Comparison of ENCODE assay signal across 8 cellular contexts in the genomic region with DNA sequence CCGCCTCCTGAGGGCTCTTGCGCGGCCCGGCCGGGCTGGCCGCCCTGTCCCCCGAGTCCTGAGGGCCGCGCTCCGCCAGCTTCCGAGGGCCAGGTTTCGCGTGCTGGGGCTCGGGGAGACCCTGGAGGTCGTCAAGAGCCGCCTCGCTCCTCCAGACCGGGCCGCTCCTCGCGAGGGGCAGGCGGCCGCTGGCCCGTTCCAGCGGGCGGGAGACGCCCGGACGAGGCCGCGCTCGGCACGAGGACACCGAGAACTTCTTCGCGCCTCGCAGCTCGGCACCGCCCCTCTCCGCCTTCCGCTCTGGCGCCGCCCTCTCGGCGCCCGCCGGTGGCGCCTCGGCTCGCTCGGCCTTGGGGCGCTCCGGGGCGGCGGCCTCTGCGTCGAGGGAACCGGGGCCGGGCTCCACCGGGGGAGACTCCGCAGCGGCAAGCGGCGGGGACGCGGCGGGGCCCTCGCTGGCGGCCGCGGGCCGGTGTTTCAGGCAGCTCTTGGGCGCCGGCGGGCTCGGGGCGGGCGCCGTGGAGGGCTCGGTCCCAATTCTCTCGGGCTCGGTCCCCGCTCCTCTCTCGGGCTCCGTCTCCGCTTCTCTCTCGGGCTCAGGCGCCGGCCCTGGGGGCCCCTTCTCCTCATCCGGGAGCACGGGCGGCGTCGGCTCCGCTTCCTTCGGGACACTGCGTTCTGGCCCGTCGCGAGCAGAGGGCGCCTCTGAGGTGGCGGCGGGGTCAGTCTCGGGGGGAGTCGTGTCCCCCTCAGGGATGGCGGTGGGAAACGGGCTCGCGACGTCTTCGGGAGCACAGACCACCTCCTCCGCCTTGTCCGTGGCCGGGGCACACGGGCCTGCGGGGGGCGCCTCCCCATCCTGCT.
DNase-seq lines count a peak whose midpoint lies in the region; ATAC-seq and TF ChIP-seq lines count a peak whose summit lies in the region.

No MANE protein-coding gene starts in this region.

- H3K4ac ChIP-seq in trophoblast cell (ENCODE audit: low read depth, low read length) = no peak overlapping the region

- peaks cover 11% of the 10 kb centered on the region for H3K27me3 Mint-ChIP-seq in glutamatergic neuron (ENCODE audit: unreplicated experiment)

- H3K36me3 Mint-ChIP-seq in glutamatergic neuron (ENCODE audit: unreplicated experiment) = no peaks in the 10 kb centered on the region

- peaks cover 6% of the 10 kb centered on the region for H3K4me1 Mint-ChIP-seq in glutamatergic neuron (ENCODE audit: low read depth, unreplicated experiment)

- WGBS in trophoblast cell (ENCODE audit: extremely low coverage, insufficient coverage, insufficient read length) = no CpG with 5 or more reads among the region's 117 CpGs
- 4 to 6% methylated on average over 22 to 24 of the region's 117 CpGs for WGBS in tibial nerve, 2 donors

- H3K27me3 ChIP-seq in trophoblast cell (ENCODE audit: insufficient read depth, low read length) = peaks cover 22% of the 10 kb centered on the region
- H3K27me3 ChIP-seq in tibial nerve = peaks cover 0 to 27% of the 10 kb centered on the region in 2 donors

- no peak overlapping the region for H3K23ac ChIP-seq in trophoblast cell (ENCODE audit: low read length)

- no peak overlapping the region for H3K27ac ChIP-seq in trophoblast cell (ENCODE audit: low read depth, low read length)
- H3K27ac ChIP-seq in tibial nerve = peak overlapping the region in 3 of 4 donors; percentile 62 to 76 (median 75)

- no peak overlapping the region for H3K27ac Mint-ChIP-seq in glutamatergic neuron (ENCODE audit: unreplicated experiment)

- H3K9me3 ChIP-seq in trophoblast cell (ENCODE audit: insufficient read depth, low read depth, low read length) (peaks cover 10% of the 10 kb centered on the region), tibial nerve (peaks cover 0 to 3% (median 0%) of the 10 kb centered on the region in 4 donors)

- peaks cover 8% of the 10 kb centered on the region for H3K9me3 Mint-ChIP-seq in glutamatergic neuron (ENCODE audit: unreplicated experiment)

- H2AFZ ChIP-seq in trophoblast cell (ENCODE audit: insufficient read depth, low read length, poor library complexity) = peak overlapping the region; percentile 50

- peaks cover 5% of the 10 kb centered on the region for H3K79me1 ChIP-seq in trophoblast cell (ENCODE audit: low read length)

- H4K91ac ChIP-seq in trophoblast cell (ENCODE audit: low read depth, low read length) = no peak overlapping the region

- TF ChIP-seq POLR2A in tibial nerve (IDR thresholded peaks at IDR 0.05) = no peak

- peak overlapping the region; percentile 36 for H4K12ac ChIP-seq in trophoblast cell (ENCODE audit: low read depth, low read length)

- peak overlapping the region; percentile 20 for H2BK12ac ChIP-seq in trophoblast cell (ENCODE audit: low read length)

- no peaks in the 10 kb centered on the region for H3K36me3 ChIP-seq in trophoblast cell (ENCODE audit: control insufficient read depth in 1 of 2, insufficient read depth in 2 of 2, low read length in 2 of 2)
- no peaks in the 10 kb centered on the region for H3K36me3 ChIP-seq in tibial nerve

- no peak overlapping the region for H3K9ac ChIP-seq in trophoblast cell (ENCODE audit: low read length)

- TF ChIP-seq CTCF in glutamatergic neuron (IDR thresholded peaks at IDR 0.05; ENCODE audit: partially characterized antibody, unreplicated experiment) = peak; percentile 9
- peak in 4 of 5 experiments; percentile 3 to 33 (median 21) for TF ChIP-seq CTCF in tibial nerve (IDR thresholded peaks at IDR 0.05)

- H2BK5ac ChIP-seq in trophoblast cell (ENCODE audit: low read depth, low read length, poor library complexity) = no peak overlapping the region

- DNase-seq in activated T-helper 9 cell treated with anti-CD3 and anti-CD28 coated beads, Interleukin-2, amount 50 U/mL, for 16 hours (ENCODE audit: low read depth) = peak; percentile 49
- DNase-seq in glutamatergic neuron = peak; percentile 67
- no peak for DNase-seq in trophoblast cell
- no peak for DNase-seq in tibial nerve (ENCODE audit: low spot score in 2 of 2)
- DNase-seq in NCI-H146 (lab: John Stamatoyannopoulos, UW) = no peak
- DNase-seq in NCI-H1436 (lab: John Stamatoyannopoulos, UW) = no peak

- no peak for TF ChIP-seq EP300 in tibial nerve (IDR thresholded peaks at IDR 0.05)

- H2BK120ac ChIP-seq in trophoblast cell (ENCODE audit: insufficient read depth, low read length, poor library complexity) = peak overlapping the region; percentile 25

- peak overlapping the region; percentile 14 for H3K14ac ChIP-seq in trophoblast cell (ENCODE audit: low read length)

- H3K18ac ChIP-seq in trophoblast cell (ENCODE audit: low read length) = peak overlapping the region; percentile 47

- peak; percentile 61 for ATAC-seq in GM19438 (IDR thresholded peaks at IDR 0.05; ENCODE audit: low read depth, unreplicated experiment)
- no peak for ATAC-seq in GM19324 (IDR thresholded peaks at IDR 0.05; ENCODE audit: low FRiP score, unreplicated experiment)

- peaks cover 8 to 16% of the 10 kb centered on the region in 2 experiments for H3K4me1 ChIP-seq in trophoblast cell (ENCODE audit: control insufficient read depth in 1 of 2, insufficient read depth in 2 of 2, low read length in 2 of 2)
- peaks cover 0 to 11% (median 3%) of the 10 kb centered on the region in 4 donors for H3K4me1 ChIP-seq in tibial nerve

- H3K4me2 ChIP-seq in trophoblast cell (ENCODE audit: low read length) = peak overlapping the region; percentile 73

- H4K8ac ChIP-seq in trophoblast cell (ENCODE audit: low read depth, low read length) = peak overlapping the region; percentile 6

- H2AK5ac ChIP-seq in trophoblast cell (ENCODE audit: low read length) = no peak overlapping the region

- H3K79me2 ChIP-seq in trophoblast cell (ENCODE audit: control insufficient read depth, insufficient read depth, low read length, poor library complexity) = peaks cover 2% of the 10 kb centered on the region

- H3K4me3 Mint-ChIP-seq in glutamatergic neuron (ENCODE audit: unreplicated experiment) = no peak overlapping the region

- H3K4me3 ChIP-seq in trophoblast cell (ENCODE audit: low read depth, low read length) (peak overlapping the region; percentile 55), tibial nerve (peak overlapping the region; percentile 28 to 56 (median 42))

Comparison
In these comparisons a context has a peak if more than half of its experiments do, and no peak if none do; other contexts are left out.
1. DNase-seq: peak in activated T-helper 9 cell treated with anti-CD3 and anti-CD28 coated beads, Interleukin-2, amount 50 U/mL, for 16 hours (single experiment) and glutamatergic neuron (single experiment); none in trophoblast cell (0 of 2), tibial nerve (0 of 2), NCI-H146 (single experiment) and NCI-H1436 (single experiment).